ENCODE assay signal across 8 cellular contexts in the genomic region with DNA sequence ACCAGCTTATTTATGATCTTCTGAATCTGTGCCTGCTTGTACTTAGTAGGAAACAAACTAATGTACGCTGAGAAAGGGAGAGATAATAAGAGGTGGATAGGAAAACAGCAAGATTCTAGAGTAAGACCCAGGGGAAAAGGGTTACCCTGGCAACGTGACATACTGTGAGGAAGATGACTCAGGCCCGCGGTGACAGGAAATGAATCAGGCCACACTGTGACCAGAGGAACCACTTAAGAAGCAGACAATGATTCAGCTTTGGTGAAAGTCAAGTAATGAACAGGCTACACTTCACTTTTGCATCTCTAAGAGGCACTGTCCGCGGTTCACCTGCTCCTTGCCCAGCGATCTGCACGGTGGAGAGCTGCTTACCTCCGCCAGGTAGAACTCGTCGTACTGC.
DNase-seq lines count a peak whose midpoint lies in the region; ATAC-seq and TF ChIP-seq lines count a peak whose summit lies in the region.

No MANE protein-coding gene starts in this region.

- H2BK120ac ChIP-seq in neuronal stem cell (ENCODE audit: low read depth, low read length): no peak overlapping the region

- no peak overlapping the region for H4K8ac ChIP-seq in neuronal stem cell (ENCODE audit: low read depth, low read length)

- H2AFZ ChIP-seq in neuronal stem cell (ENCODE audit: low read length): peak overlapping the region; percentile 73

- no peak overlapping the region for H2BK12ac ChIP-seq in neuronal stem cell (ENCODE audit: low read length)

- WGBS in neuronal stem cell (ENCODE audit: extremely low coverage in 2 of 2, insufficient read length in 2 of 2, insufficient replicate concordance in 1 of 2), 2 donors: no CpG with 5 or more reads among the region's 11 CpGs

- H4K91ac ChIP-seq in neuronal stem cell (ENCODE audit: low read depth, low read length, poor library complexity): no peak overlapping the region

- H3K79me1 ChIP-seq in neuronal stem cell (ENCODE audit: low read depth, low read length): no peaks in the 10 kb centered on the region

- H3K36me3 ChIP-seq in neuronal stem cell (replicated peaks in 1 of 2; ENCODE audit: control insufficient read depth in 2 of 2, insufficient read depth in 2 of 2, low read length in 2 of 2) (no peaks in the 10 kb centered on the region), vagina (no peaks in the 10 kb centered on the region)

- no peaks in the 10 kb centered on the region for H3K27me3 ChIP-seq in neuronal stem cell (ENCODE audit: control insufficient read depth in 3 of 3, insufficient read depth in 3 of 3, low read depth in 1 of 3, low read length in 3 of 3)
- H3K27me3 ChIP-seq in vagina: no peaks in the 10 kb centered on the region

- H2AK5ac ChIP-seq in neuronal stem cell (ENCODE audit: low read depth, low read length): no peak overlapping the region

- intact Hi-C loops in vagina (cut with DNase I): no loop called here

- H3K9me3 ChIP-seq in neuronal stem cell (replicated peaks in 1 of 2; ENCODE audit: control insufficient read depth in 2 of 2, insufficient read depth in 1 of 2, low read depth in 1 of 2, low read length in 2 of 2) (no peaks in the 10 kb centered on the region), vagina (no peaks in the 10 kb centered on the region)

- DNase-seq in ACHN (peak; percentile 65), NCI-H748 (lab: John Stamatoyannopoulos, UW; ENCODE audit: unreplicated experiment) (peak; percentile 90), neuronal stem cell (ENCODE audit: low spot score) (peak; percentile 4), vagina (ENCODE audit: extremely low spot score in 2 of 2) (no peak), NCI-H2029 (lab: John Stamatoyannopoulos, UW) (no peak)
- peak; percentile 57 to 65 for DNase-seq in activated naive CD4-positive, alpha-beta T cell treated with anti-CD3 and anti-CD28 coated beads, Interleukin-2, amount 50 U/mL, for 72 hours (ENCODE audit: low spot score in 2 of 2)

- H3K9me3 Mint-ChIP-seq in activated naive CD4-positive, alpha-beta T cell treated with anti-CD3 and anti-CD28 coated beads, Interleukin-2, amount 50 U/mL, for 72 hours: no peaks in the 10 kb centered on the region

- H3K4me3 ChIP-seq in neuronal stem cell (ENCODE audit: low read length in 2 of 2) (no peak overlapping the region), vagina (no peak overlapping the region)

- peaks cover 0 to 9% of the 10 kb centered on the region in 2 donors for H3K4me1 ChIP-seq in neuronal stem cell (ENCODE audit: control insufficient read depth in 2 of 2, insufficient read depth in 1 of 2, low read depth in 1 of 2, low read length in 2 of 2)
- H3K4me1 ChIP-seq in vagina: no peaks in the 10 kb centered on the region

- no peak overlapping the region for H3K18ac ChIP-seq in neuronal stem cell (ENCODE audit: low read length)

- H3K14ac ChIP-seq in neuronal stem cell (ENCODE audit: low read length): no peak overlapping the region

- H3K27ac Mint-ChIP-seq in activated naive CD4-positive, alpha-beta T cell treated with anti-CD3 and anti-CD28 coated beads, Interleukin-2, amount 50 U/mL, for 72 hours: no peak overlapping the region

- no peak overlapping the region for H3K9ac ChIP-seq in neuronal stem cell (ENCODE audit: low read depth, low read length, poor library complexity)

- H3K4ac ChIP-seq in neuronal stem cell (ENCODE audit: low read length): no peak overlapping the region

- no peak overlapping the region for H3K4me2 ChIP-seq in neuronal stem cell (ENCODE audit: insufficient read depth, low read length, poor library complexity, severe bottlenecking)

- no peak for TF ChIP-seq POLR2A in vagina (IDR thresholded peaks at IDR 0.05)

- ATAC-seq in GM18858 (IDR thresholded peaks at IDR 0.05; ENCODE audit: unreplicated experiment): peak; percentile 98
- ATAC-seq in HG02970 (IDR thresholded peaks at IDR 0.05; ENCODE audit: low FRiP score, unreplicated experiment): peak; percentile 96
- peak; percentile 99 to 100 for ATAC-seq in activated naive CD4-positive, alpha-beta T cell treated with anti-CD3 and anti-CD28 coated beads, Interleukin-2, amount 50 U/mL, for 72 hours

- no peaks in the 10 kb centered on the region for H3K36me3 Mint-ChIP-seq in activated naive CD4-positive, alpha-beta T cell treated with anti-CD3 and anti-CD28 coated beads, Interleukin-2, amount 50 U/mL, for 72 hours

- in situ Hi-C loops in ACHN (cut with HindIII; ENCODE audit: low pct_ligation_motif_present, low pct_unique_long_range_greater_than_20kb, low sequenced_read_pairs): no loop called here

- no peak overlapping the region for H2BK15ac ChIP-seq in neuronal stem cell (ENCODE audit: low read length)

- no peak overlapping the region for H2BK5ac ChIP-seq in neuronal stem cell (ENCODE audit: low read length)

- no peak overlapping the region for H3K27ac ChIP-seq in neuronal stem cell (replicated peaks; ENCODE audit: low read length)
- H3K27ac ChIP-seq in vagina: no peak overlapping the region

- TF ChIP-seq CTCF in vagina (IDR thresholded peaks at IDR 0.05): no peak

- no peak overlapping the region for H3K23ac ChIP-seq in neuronal stem cell (ENCODE audit: low read depth, low read length, poor library complexity)

Comparison
In these comparisons a context has a peak if more than half of its experiments do, and no peak if none do; other contexts are left out.
1. DNase-seq: peak in ACHN (single experiment), NCI-H748 (single experiment), activated naive CD4-positive, alpha-beta T cell treated with anti-CD3 and anti-CD28 coated beads, Interleukin-2, amount 50 U/mL, for 72 hours (2 of 2) and neuronal stem cell (single experiment); none in vagina (0 of 2) and NCI-H2029 (single experiment).
2. Peak in every context shown above with its lines, with median percentiles within 50 percentile points of each other: ATAC-seq.